In the genomic region with DNA sequence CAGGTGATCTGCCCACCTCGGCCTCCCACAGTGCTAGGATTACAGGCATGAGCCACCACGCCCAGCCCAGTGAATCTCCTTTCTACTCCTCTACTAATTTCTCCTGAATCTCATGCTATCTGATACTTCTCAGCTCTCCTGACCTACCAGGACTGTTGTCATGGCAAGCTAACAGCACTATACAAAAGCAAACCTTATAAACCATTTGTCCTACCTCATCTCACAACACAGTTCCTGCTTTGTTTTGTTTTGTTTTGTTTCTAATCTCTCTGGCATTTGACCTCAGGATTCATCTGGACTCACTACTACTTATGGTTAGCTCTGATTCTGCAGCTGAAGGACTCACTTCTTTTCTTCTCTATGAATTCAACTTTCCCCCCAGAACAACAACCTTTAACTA, we compare ENCODE assay signal across 18 cellular contexts.
"Had no signal": no experiment of that assay in that cellular context is flagged by ENCODE, and none has a peak within 500 bp of the region (broad histone marks: within the 10 kb centered on the region; RNA-seq: fewer than 3 reads in every experiment).

No MANE protein-coding gene starts in this region.

- H3K36me3 Mint-ChIP-seq: naive B cell; stimulated activated memory B cell treated with anti-CD40 and anti-IgM and Interleukin-4, amounts not matched to agents 10 μg/mL and 1 μg/mL and 100 μg/mL, for 72 hours had no signal

- H3K4me3 ChIP-seq: breast epithelium, lower lobe of right lung, pancreas had no signal

- H3K27ac ChIP-seq: breast epithelium, lower lobe of right lung, pancreas had no signal

- H3K4me1 Mint-ChIP-seq: activated CD4-positive, alpha-beta T cell treated with anti-CD3 and anti-CD28 coated beads, Interleukin-2, amount 10 ng/mL, durations not matched to agents 7 days and 5 days; immature natural killer cell; naive B cell; stimulated activated memory B cell treated with anti-CD40 and anti-IgM and Interleukin-4, amounts not matched to agents 10 μg/mL and 1 μg/mL and 100 μg/mL, for 72 hours had no signal

- H3K4me1 ChIP-seq: breast epithelium, lower lobe of right lung, pancreas had no signal

- ATAC-seq: effector memory CD8-positive, alpha-beta T cell; left cardiac atrium; lower lobe of right lung; pancreas; stimulated activated memory B cell treated with anti-CD40 and anti-IgM and Interleukin-4, amounts not matched to agents 10 μg/mL and 1 μg/mL and 100 μg/mL, for 72 hours had no signal

- H3K36me3 ChIP-seq: breast epithelium, lower lobe of right lung, pancreas had no signal

- H3K27ac Mint-ChIP-seq: activated CD4-positive, alpha-beta T cell treated with anti-CD3 and anti-CD28 coated beads, Interleukin-2, amount 10 ng/mL, durations not matched to agents 7 days and 5 days; effector memory CD8-positive, alpha-beta T cell; immature natural killer cell; naive B cell; stimulated activated memory B cell treated with anti-CD40 and anti-IgM and Interleukin-4, amounts not matched to agents 10 μg/mL and 1 μg/mL and 100 μg/mL, for 72 hours had no signal

- H3K4me3 Mint-ChIP-seq: activated CD4-positive, alpha-beta T cell treated with anti-CD3 and anti-CD28 coated beads, Interleukin-2, amount 10 ng/mL, durations not matched to agents 7 days and 5 days; effector memory CD8-positive, alpha-beta T cell; immature natural killer cell; naive B cell; stimulated activated memory B cell treated with anti-CD40 and anti-IgM and Interleukin-4, amounts not matched to agents 10 μg/mL and 1 μg/mL and 100 μg/mL, for 72 hours had no signal

- H3K27me3 Mint-ChIP-seq: activated CD4-positive, alpha-beta T cell treated with anti-CD3 and anti-CD28 coated beads, Interleukin-2, amount 10 ng/mL, durations not matched to agents 7 days and 5 days; effector memory CD8-positive, alpha-beta T cell; stimulated activated memory B cell treated with anti-CD40 and anti-IgM and Interleukin-4, amounts not matched to agents 10 μg/mL and 1 μg/mL and 100 μg/mL, for 72 hours had no signal

- H3K9me3 Mint-ChIP-seq: activated CD4-positive, alpha-beta T cell treated with anti-CD3 and anti-CD28 coated beads, Interleukin-2, amount 10 ng/mL, durations not matched to agents 7 days and 5 days; naive B cell; stimulated activated memory B cell treated with anti-CD40 and anti-IgM and Interleukin-4, amounts not matched to agents 10 μg/mL and 1 μg/mL and 100 μg/mL, for 72 hours had no signal

- H3K9me3 ChIP-seq: breast epithelium, lower lobe of right lung, pancreas had no signal

- DNase-seq: activated CD4-positive, alpha-beta T cell treated with anti-CD3 and anti-CD28 coated beads, Interleukin-2, amount 10 ng/mL, durations not matched to agents 7 days and 5 days; activated CD4-positive, CD25-positive, alpha-beta regulatory T cell; activated CD8-positive, alpha-beta memory T cell treated with anti-CD3 and anti-CD28 coated beads for 24 hours; activated naive CD4-positive, alpha-beta T cell treated with Interleukin-2 at 50 U/mL for 16 hours; aorta; cerebellar nuclear complex; dermis blood vessel endothelial cell; effector memory CD8-positive, alpha-beta T cell; head of caudate nucleus; immature natural killer cell; left cardiac atrium; lower lobe of right lung; naive B cell; pancreas; stimulated activated CD4-positive, alpha-beta T cell treated with anti-CD3 and anti-CD28 coated beads, Interleukin-12 subunit alpha, Interleukin-12 subunit beta, amount 100 ng/mL, for 4 hours; stimulated activated CD4-positive, alpha-beta T cell treated with anti-CD3 and anti-CD28 coated beads, Interleukin-2, amount 100 ng/mL, for 24 hours had no signal

- H3K27me3 ChIP-seq: breast epithelium had no signal
